In genomic region chr9:77916410-77916819, GRCh38 we compare ENCODE assay signal across 10 cellular contexts.
DNase-seq lines count a peak whose midpoint lies in the region; ATAC-seq and TF ChIP-seq lines count a peak whose summit lies in the region.
"Had no signal": no experiment of that assay in that cellular context is flagged by ENCODE, and none has a peak within 500 bp of the region (broad histone marks: within the 10 kb centered on the region; RNA-seq: fewer than 3 reads in every experiment).

No MANE protein-coding gene starts in this region.

- intact Hi-C loops in naive thymus-derived CD4-positive, alpha-beta T cell (cut with micrococcal nuclease), result no loop called here
- intact Hi-C loops in left colon (cut with DNase I, micrococcal nuclease), result loop anchor here in 1 of 2 donors (10.0 kb wide), 1 partner anchor 58 kb away; no protein-coding TSS in a partner anchor

- 0 out of 2 replicates have a peak overlapping the region, but pooled peaks have one; percentile 40 for H2AFZ ChIP-seq in MM.1S (ENCODE audit: low read length)

- no peaks in the 10 kb centered on the region for H3K9me2 ChIP-seq in MM.1S (replicated peaks; ENCODE audit: insufficient read depth, low read length)

- peaks cover 22 to 55% (median 43%) of the 10 kb centered on the region in 7 donors for H3K4me1 Mint-ChIP-seq in naive thymus-derived CD4-positive, alpha-beta T cell

- peak overlapping the region in 8 of 9 donors; percentile 38 to 87 (median 70) for H3K27ac Mint-ChIP-seq in naive thymus-derived CD4-positive, alpha-beta T cell

- H3K36me3 ChIP-seq in MM.1S (replicated peaks; ENCODE audit: insufficient read depth, low read length), result no peaks in the 10 kb centered on the region
- H3K36me3 ChIP-seq in naive thymus-derived CD4-positive, alpha-beta T cell (ENCODE audit: control insufficient read depth in 2 of 3, insufficient read depth in 3 of 3, low read length in 3 of 3), result no peaks in the 10 kb centered on the region

- peak overlapping the region; percentile 28; the same call in 1 of the 2 replicates for H3K9ac ChIP-seq in MM.1S (ENCODE audit: low read length)

- H4K20me1 ChIP-seq in MM.1S (ENCODE audit: insufficient read depth, low read length), result no peaks in the 10 kb centered on the region

- CTCF ChIA-PET in naive thymus-derived CD4-positive, alpha-beta T cell (lab: Charles Lee), result interaction anchor here (0.7 kb wide), 1 partner anchor 1741 kb away, joined by 3 read pairs; no protein-coding TSS in a partner anchor

- peaks cover 37% of the 10 kb centered on the region for H3K4me1 ChIP-seq in MM.1S (ENCODE audit: low read length)
- H3K4me1 ChIP-seq in naive thymus-derived CD4-positive, alpha-beta T cell (ENCODE audit: control insufficient read depth in 2 of 2, insufficient read depth in 2 of 2, low read length in 2 of 2), result peaks cover 0 to 4% of the 10 kb centered on the region in 2 donors

- H3K27me3 ChIP-seq in MM.1S (replicated peaks; ENCODE audit: insufficient read depth, low read length), result no peaks in the 10 kb centered on the region
- no peaks in the 10 kb centered on the region for H3K27me3 ChIP-seq in naive thymus-derived CD4-positive, alpha-beta T cell (ENCODE audit: control insufficient read depth in 2 of 2, insufficient read depth in 2 of 2, low read length in 2 of 2)
- H3K27me3 ChIP-seq: gastroesophageal sphincter had no signal

- H3K9me3 Mint-ChIP-seq in naive thymus-derived CD4-positive, alpha-beta T cell, result peaks cover 0 to 4% (median 0%) of the 10 kb centered on the region in 11 donors

- H3F3A ChIP-seq in MM.1S (ENCODE audit: insufficient read depth, low read length), result peaks cover 17% of the 10 kb centered on the region

- peak overlapping the region; percentile 83 for H3K27ac ChIP-seq in MM.1S (ENCODE audit: low read length)
- H3K27ac ChIP-seq in naive thymus-derived CD4-positive, alpha-beta T cell (ENCODE audit: low read depth, low read length), result no peak overlapping the region

- ATAC-seq in GM18858 (IDR thresholded peaks at IDR 0.05; ENCODE audit: unreplicated experiment) (peak; percentile 74), GM21529 (IDR thresholded peaks at IDR 0.05; ENCODE audit: unreplicated experiment) (peak; percentile 79), left colon (no peak)
- peak; percentile 32 for ATAC-seq in naive thymus-derived CD4-positive, alpha-beta T cell
- ATAC-seq: gastroesophageal sphincter had no signal

- no peaks in the 10 kb centered on the region for H3K9me3 ChIP-seq in MM.1S (replicated peaks; ENCODE audit: insufficient read depth, low read length)
- no peaks in the 10 kb centered on the region for H3K9me3 ChIP-seq in naive thymus-derived CD4-positive, alpha-beta T cell (ENCODE audit: control insufficient read depth in 2 of 3, low read length in 3 of 3)
- H3K9me3 ChIP-seq: gastroesophageal sphincter had no signal

- no peak for TF ChIP-seq CTCF in MM.1S (IDR thresholded peaks at IDR 0.05; ENCODE audit: low read length)

- peak; percentile 93 for DNase-seq in MM.1S
- DNase-seq in naive thymus-derived CD4-positive, alpha-beta T cell, result no peak
- no peak for DNase-seq in NCI-H2196 (lab: John Stamatoyannopoulos, UW; ENCODE audit: unreplicated experiment)
- no peak for DNase-seq in stimulated activated naive CD4-positive, alpha-beta T cell treated with Interleukin-2 at 50 U/mL for 16 hours (lab: John Stamatoyannopoulos, UW)
- no peak for DNase-seq in left colon
- no peak for DNase-seq in NCI-H446 treated with DMSO at 0.1 percent for 48 hours (lab: John Stamatoyannopoulos, UW)

- H3K79me2 ChIP-seq in MM.1S (ENCODE audit: low read length), result no peaks in the 10 kb centered on the region

- peak overlapping the region; percentile 62 for H3K4me2 ChIP-seq in MM.1S (ENCODE audit: low read depth, low read length)

- H3K4me3 ChIP-seq in MM.1S (ENCODE audit: low read length), result no peak overlapping the region
- H3K4me3 ChIP-seq in naive thymus-derived CD4-positive, alpha-beta T cell (ENCODE audit: low read length), result no peak overlapping the region
- H3K4me3 ChIP-seq: gastroesophageal sphincter, lung had no signal

- peaks cover 10 to 51% (median 30%) of the 10 kb centered on the region in 5 donors for H3K36me3 Mint-ChIP-seq in naive thymus-derived CD4-positive, alpha-beta T cell

- H3K4me3 Mint-ChIP-seq in naive thymus-derived CD4-positive, alpha-beta T cell, result peak overlapping the region in 3 of 10 donors; percentile 20 to 51 (median 51)

- H3K27me3 Mint-ChIP-seq in naive thymus-derived CD4-positive, alpha-beta T cell, result no peaks in the 10 kb centered on the region

- POLR2A ChIA-PET in naive thymus-derived CD4-positive, alpha-beta T cell (lab: Charles Lee), result no interaction called here
